In the genomic region with DNA sequence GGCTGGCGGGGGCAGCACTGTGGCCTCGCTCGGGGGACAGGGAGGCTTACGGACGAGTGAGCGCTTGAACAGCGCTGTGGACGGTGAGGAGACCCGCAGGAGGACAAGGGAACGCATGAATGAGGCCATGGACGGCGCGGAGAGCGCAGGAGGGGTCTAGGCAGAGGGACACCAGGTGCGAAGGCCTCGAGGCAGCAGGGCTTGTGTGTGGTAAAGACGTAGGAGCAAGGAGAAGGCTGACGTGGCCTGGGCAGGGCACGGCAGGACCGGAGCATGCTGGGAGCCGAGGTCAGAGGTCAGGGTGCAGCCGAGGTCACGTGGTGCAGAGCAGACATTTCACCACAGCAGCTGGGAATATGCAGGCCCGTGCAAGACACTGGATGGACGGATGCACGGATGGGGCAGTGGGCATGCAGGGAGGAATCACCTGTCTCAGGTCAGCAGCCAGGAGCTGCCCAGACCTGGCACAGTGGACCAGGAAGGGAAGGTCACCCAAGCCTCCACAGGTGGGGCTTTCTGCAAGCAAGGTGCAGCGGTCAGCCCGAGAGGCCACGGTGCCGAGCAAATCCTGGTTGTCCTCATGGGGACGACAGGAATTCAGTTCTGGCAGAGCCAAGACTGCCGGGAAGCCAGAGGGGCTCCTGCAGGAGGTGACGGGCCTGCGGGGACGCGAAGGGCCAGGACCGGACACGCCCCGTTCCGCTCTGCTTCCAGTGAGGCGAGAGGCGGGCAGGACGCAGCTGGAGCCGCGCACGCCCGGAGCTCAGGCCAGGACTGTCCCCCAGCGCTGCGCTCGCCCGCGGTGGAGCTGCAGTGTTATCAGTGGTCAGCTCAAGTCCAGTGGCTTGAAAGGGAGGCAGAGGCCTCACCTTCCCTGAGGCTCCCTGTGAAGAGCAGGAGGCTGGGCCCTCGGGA, we compare ENCODE assay signal across 13 cellular contexts.
DNase-seq lines count a peak whose midpoint lies in the region; ATAC-seq, FAIRE-seq and TF ChIP-seq lines count a peak whose summit lies in the region.
"Had no signal": no experiment of that assay in that cellular context is flagged by ENCODE, and none has a peak within 500 bp of the region (broad histone marks: within the 10 kb centered on the region; RNA-seq: fewer than 3 reads in every experiment).

No MANE protein-coding gene starts in this region.

- CTCF ChIA-PET in endothelial cell of umbilical vein (lab: Charles Lee), result no interaction called here

- peaks cover 36% of the 10 kb centered on the region for H3K4me1 ChIP-seq in CD4-positive, CD25-positive, alpha-beta regulatory T cell (ENCODE audit: control insufficient read depth, insufficient read depth, low read length, poor library complexity, severe bottlenecking)
- H3K4me1 ChIP-seq in endothelial cell of umbilical vein (ENCODE audit: control insufficient read depth, extremely low read depth, insufficient read depth, low read length), result peaks cover 40% of the 10 kb centered on the region
- peaks cover 28% of the 10 kb centered on the region for H3K4me1 ChIP-seq in psoas muscle

- H3K4me2 ChIP-seq in endothelial cell of umbilical vein (ENCODE audit: insufficient read depth, low read length), result no peak overlapping the region

- WGBS in psoas muscle, 3 donors, result 78 to 86% (median 78%) methylated on average over 53 of the region's 53 CpGs

- dilution Hi-C loops in endothelial cell of umbilical vein (cut with MboI; ENCODE audit: extremely low pct_ligation_motif_present, low sequenced_read_pairs), result loop anchor here (10.0 kb wide), 1 partner anchor 55 kb away; no protein-coding TSS in a partner anchor

- no peak for TF ChIP-seq CTCF in endothelial cell of umbilical vein (IDR thresholded peaks at IDR 0.05; ENCODE audit: extremely low read depth in 1 of 2, insufficient read depth in 1 of 2, low read depth in 1 of 2, low read length in 2 of 2)
- no peak for TF ChIP-seq CTCF in psoas muscle (IDR thresholded peaks at IDR 0.05)

- peak overlapping the region in 3 of 4 donors; percentile 10 to 67 (median 61) for H3K4me3 Mint-ChIP-seq in CD4-positive, CD25-positive, alpha-beta regulatory T cell
- H3K4me3 Mint-ChIP-seq in activated CD4-positive, alpha-beta T cell treated with anti-CD3 and anti-CD28 coated beads, Interleukin-2, amount 10 ng/mL, durations not matched to agents 24 days and 14 days, result no peak overlapping the region

- no peak for TF ChIP-seq POLR2A in endothelial cell of umbilical vein (IDR thresholded peaks at IDR 0.05; ENCODE audit: low read depth, low read length)

- H3K9me3 Mint-ChIP-seq in CD4-positive, CD25-positive, alpha-beta regulatory T cell, result peaks cover 0 to 2% (median 0%) of the 10 kb centered on the region in 7 donors
- H3K9me3 Mint-ChIP-seq in activated CD4-positive, alpha-beta T cell treated with anti-CD3 and anti-CD28 coated beads, Interleukin-2, amount 10 ng/mL, durations not matched to agents 24 days and 14 days, result no peaks in the 10 kb centered on the region
- H3K9me3 Mint-ChIP-seq: naive B cell had no signal

- peaks cover 87% of the 10 kb centered on the region for H3K79me2 ChIP-seq in endothelial cell of umbilical vein (ENCODE audit: control insufficient read depth, insufficient read depth, low read length)

- no peak for FAIRE-seq in endothelial cell of umbilical vein (lab: Jason Lieb, UNC)

- H3K4me3 ChIP-seq in CD4-positive, CD25-positive, alpha-beta regulatory T cell (ENCODE audit: low read depth, low read length), result no peak overlapping the region
- H3K4me3 ChIP-seq in endothelial cell of umbilical vein (replicated peaks in 1 of 3; ENCODE audit: insufficient read depth in 1 of 3, low read depth in 1 of 3, low read length in 3 of 3), result no peak overlapping the region
- no peak overlapping the region for H3K4me3 ChIP-seq in psoas muscle

- no peak overlapping the region for H3K27ac ChIP-seq in CD4-positive, CD25-positive, alpha-beta regulatory T cell (ENCODE audit: insufficient read depth, low read length, poor library complexity, severe bottlenecking)
- no peak overlapping the region for H3K27ac ChIP-seq in endothelial cell of umbilical vein (ENCODE audit: insufficient read depth, low read depth, low read length)
- peak overlapping the region; percentile 27 for H3K27ac ChIP-seq in psoas muscle

- intact Hi-C loops in endothelial cell of umbilical vein (cut with micrococcal nuclease), result no loop called here
- intact Hi-C loops in psoas muscle (cut with DNase I), result loop anchor here in 1 of 2 donors (5.0 kb wide), 1 partner anchor 42 kb away; no protein-coding TSS in a partner anchor
- intact Hi-C loops in activated CD4-positive, alpha-beta T cell treated with anti-CD3 and anti-CD28 coated beads, Interleukin-2, amount 10 ng/mL, durations not matched to agents 24 days and 14 days (cut with micrococcal nuclease), result no loop called here

- no peak for DNase-seq in CD4-positive, CD25-positive, alpha-beta regulatory T cell
- DNase-seq in endothelial cell of umbilical vein (ENCODE audit: low read depth, low spot score) (peak; percentile 28), psoas muscle (peak; percentile 66 to 85), retina (no peak), kidney glomerular epithelial cell (lab: John Stamatoyannopoulos, UW) (no peak)
- no peak for DNase-seq in activated CD4-positive, alpha-beta T cell treated with anti-CD3 and anti-CD28 coated beads, Interleukin-2, amount 10 ng/mL, durations not matched to agents 24 days and 14 days
- DNase-seq: foreskin melanocyte; naive B cell; NCI-H1436; NCI-H510A; stimulated activated CD8-positive, alpha-beta memory T cell treated with anti-CD3 and anti-CD28 coated beads, Interleukin-4, amount 100 ng/mL, for 48 hours had no signal

- H3K4me1 Mint-ChIP-seq in CD4-positive, CD25-positive, alpha-beta regulatory T cell, result peaks cover 0 to 66% (median 21%) of the 10 kb centered on the region in 4 donors
- peaks cover 24% of the 10 kb centered on the region for H3K4me1 Mint-ChIP-seq in activated CD4-positive, alpha-beta T cell treated with anti-CD3 and anti-CD28 coated beads, Interleukin-2, amount 10 ng/mL, durations not matched to agents 24 days and 14 days

- no peaks in the 10 kb centered on the region for H3K27me3 ChIP-seq in CD4-positive, CD25-positive, alpha-beta regulatory T cell (ENCODE audit: control insufficient read depth, insufficient read depth, low read length)
- H3K27me3 ChIP-seq in endothelial cell of umbilical vein (ENCODE audit: control insufficient read depth in 2 of 2, insufficient read depth in 2 of 2, low read length in 2 of 2) (no peaks in the 10 kb centered on the region), psoas muscle (ENCODE audit: insufficient read depth in 3 of 3, low read length in 2 of 3) (no peaks in the 10 kb centered on the region)

- POLR2A ChIA-PET in endothelial cell of umbilical vein (lab: Charles Lee), result no interaction called here

- no peaks in the 10 kb centered on the region for H3K9me3 ChIP-seq in CD4-positive, CD25-positive, alpha-beta regulatory T cell (ENCODE audit: control insufficient read depth in 2 of 2, low read length in 2 of 2)
- no peaks in the 10 kb centered on the region for H3K9me3 ChIP-seq in endothelial cell of umbilical vein (replicated peaks; ENCODE audit: control insufficient read depth, insufficient read depth, low read length)
- no peaks in the 10 kb centered on the region for H3K9me3 ChIP-seq in psoas muscle

- H4K20me1 ChIP-seq in endothelial cell of umbilical vein (replicated peaks; ENCODE audit: control insufficient read depth, extremely low read depth, insufficient read depth, low read length), result no peaks in the 10 kb centered on the region

- no peak overlapping the region for H3K9ac ChIP-seq in endothelial cell of umbilical vein (replicated peaks; ENCODE audit: extremely low read depth, insufficient read depth, low read length)

- peaks cover 22% of the 10 kb centered on the region for H3K36me3 Mint-ChIP-seq in CD4-positive, CD25-positive, alpha-beta regulatory T cell
- peaks cover 24% of the 10 kb centered on the region for H3K36me3 Mint-ChIP-seq in activated CD4-positive, alpha-beta T cell treated with anti-CD3 and anti-CD28 coated beads, Interleukin-2, amount 10 ng/mL, durations not matched to agents 24 days and 14 days (ENCODE audit: low read depth)

- H3K27ac Mint-ChIP-seq in CD4-positive, CD25-positive, alpha-beta regulatory T cell, result peak overlapping the region; percentile 59 to 88 (median 73)
- H3K27ac Mint-ChIP-seq in activated CD4-positive, alpha-beta T cell treated with anti-CD3 and anti-CD28 coated beads, Interleukin-2, amount 10 ng/mL, durations not matched to agents 24 days and 14 days, result no peak overlapping the region

- no TSS peak for BruUV-seq in endothelial cell of umbilical vein (replicated peaks; lab: Mats Ljungman, UMichigan)

- ATAC-seq in CD4-positive, CD25-positive, alpha-beta regulatory T cell (ENCODE audit: low read depth in 2 of 2), result no peak
- no peak for ATAC-seq in psoas muscle
- no peak for ATAC-seq in GM21825 (IDR thresholded peaks at IDR 0.05; ENCODE audit: unreplicated experiment)

- H3K27me3 Mint-ChIP-seq in CD4-positive, CD25-positive, alpha-beta regulatory T cell, result no peaks in the 10 kb centered on the region
- no peaks in the 10 kb centered on the region for H3K27me3 Mint-ChIP-seq in activated CD4-positive, alpha-beta T cell treated with anti-CD3 and anti-CD28 coated beads, Interleukin-2, amount 10 ng/mL, durations not matched to agents 24 days and 14 days
- H3K27me3 Mint-ChIP-seq: naive B cell had no signal

- peaks cover 69% of the 10 kb centered on the region for H3K36me3 ChIP-seq in CD4-positive, CD25-positive, alpha-beta regulatory T cell (ENCODE audit: control insufficient read depth, insufficient read depth, low read length)
- H3K36me3 ChIP-seq in endothelial cell of umbilical vein (ENCODE audit: control insufficient read depth in 2 of 2, extremely low read depth in 1 of 2, insufficient read depth in 2 of 2, low read length in 2 of 2), result peaks cover 2 to 7% of the 10 kb centered on the region in 2 experiments
- no peaks in the 10 kb centered on the region for H3K36me3 ChIP-seq in psoas muscle (ENCODE audit: insufficient read depth in 1 of 2, low read depth in 1 of 2)

- H2AFZ ChIP-seq in endothelial cell of umbilical vein (ENCODE audit: low read depth, low read length), result no peak overlapping the region

- H3K9me1 ChIP-seq in endothelial cell of umbilical vein (replicated peaks; ENCODE audit: control insufficient read depth, extremely low read depth, insufficient read depth, low read length), result no peaks in the 10 kb centered on the region

- peak; percentile 85 for TF ChIP-seq EP300 in Ishikawa (IDR thresholded peaks at IDR 0.05; ENCODE audit: borderline replicate concordance)

- peak; percentile 13; the same call in 1 of the 2 replicates for TF ChIP-seq RAD21 in Ishikawa (IDR thresholded peaks at IDR 0.05; ENCODE audit: low read depth)

TF ChIP-seq in Ishikawa, 13 proteins besides CTCF, POLR2A, EP300 and RAD21 (continues in another document):
- TF ChIP-seq CREB1 (IDR thresholded peaks at IDR 0.05; ENCODE audit: low read depth) (no peak), TEAD4 (IDR thresholded peaks at IDR 0.05) (peak; percentile 73), CEBPB (IDR thresholded peaks at IDR 0.05) (no peak)

TF ChIP-seq in endothelial cell of umbilical vein, 7 proteins besides CTCF, POLR2A, EP300 and RAD21 (continues in another document):
- TF ChIP-seq POLR2AphosphoS5 (IDR thresholded peaks at IDR 0.05; ENCODE audit: insufficient read depth, low read depth, low read length) (no peak), EZH2 (IDR thresholded peaks at IDR 0.05; ENCODE audit: borderline replicate concordance, low read depth, low read length, severe bottlenecking) (no peak), JUN (IDR thresholded peaks at IDR 0.05; ENCODE audit: borderline replicate concordance, insufficient read depth, insufficient read length, low read depth) (no peak)

Comparison
In these comparisons a context has a peak if more than half of its experiments do, and no peak if none do; other contexts are left out.
1. DNase-seq: peak in endothelial cell of umbilical vein (single experiment) and psoas muscle (2 of 2); none in CD4-positive, CD25-positive, alpha-beta regulatory T cell (0 of 3), retina (single experiment), kidney glomerular epithelial cell (single experiment) and activated CD4-positive, alpha-beta T cell treated with anti-CD3 and anti-CD28 coated beads, Interleukin-2, amount 10 ng/mL, durations not matched to agents 24 days and 14 days (single experiment).